Comparison of ENCODE assay signal across 29 cellular contexts in the genomic region with DNA sequence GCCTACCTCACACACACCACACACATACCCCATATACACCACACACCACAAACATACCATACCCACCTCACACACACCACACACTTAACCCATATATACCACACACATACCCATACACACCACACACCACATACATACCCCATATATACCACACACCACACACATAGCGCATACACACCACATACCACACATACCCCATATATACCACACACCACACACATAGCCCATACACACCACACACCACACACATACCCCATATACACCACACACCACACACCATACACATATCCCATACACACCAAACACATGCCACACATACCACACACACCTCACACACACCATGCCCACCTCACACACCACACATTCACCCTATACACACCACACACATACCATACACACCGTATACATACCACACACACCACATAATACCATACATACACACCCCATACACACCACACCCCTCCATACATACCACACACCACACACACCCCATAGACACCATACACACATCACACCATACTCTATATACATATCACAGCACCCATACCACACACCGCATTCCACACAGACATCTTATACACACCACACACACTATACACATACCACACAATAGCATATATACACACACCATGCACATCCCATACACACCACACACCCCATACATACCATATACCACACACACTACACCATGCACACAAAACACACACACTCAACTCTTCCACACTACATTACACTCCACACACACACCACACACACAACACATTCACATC. TPM values are rescaled to one million over a fixed set of nuclear protein-coding genes. Genes with fewer than 3 reads are reported as not detected.
A peak's percentile ranks its signal among the peaks of the same experiment; 100 is the strongest.
DNase-seq lines count a peak whose midpoint lies in the region; ATAC-seq and TF ChIP-seq lines count a peak whose summit lies in the region.
"Had no signal": no experiment of that assay in that cellular context is flagged by ENCODE, and none has a peak within 500 bp of the region (broad histone marks: within the 10 kb centered on the region; RNA-seq: fewer than 3 reads in every experiment).

No MANE protein-coding gene starts in this region.

- no peaks in the 10 kb centered on the region for H3K27me3 Mint-ChIP-seq in activated naive CD4-positive, alpha-beta T cell treated with anti-CD3 and anti-CD28 coated beads for 36 hours (ENCODE audit: low read depth)
- H3K27me3 Mint-ChIP-seq in stimulated activated memory B cell treated with anti-CD40 and anti-IgM and Interleukin-4, amounts not matched to agents 10 μg/mL and 1 μg/mL and 100 μg/mL, for 72 hours, result no peaks in the 10 kb centered on the region
- H3K27me3 Mint-ChIP-seq: activated CD4-positive, alpha-beta memory T cell treated with anti-CD3 and anti-CD28 coated beads, Interleukin-2, amount 10 ng/mL, durations not matched to agents 7 days and 5 days had no signal

- no peak for TF ChIP-seq CTCF in foreskin keratinocyte (conservative IDR thresholded peaks at IDR 0.05)
- no peak for TF ChIP-seq CTCF in mucosa of descending colon (IDR thresholded peaks at IDR 0.05)

- H3K27me3 ChIP-seq in foreskin keratinocyte, result no peaks in the 10 kb centered on the region
- H3K27me3 ChIP-seq: dorsolateral prefrontal cortex, gastrocnemius medialis, SJSA1, thyroid gland had no signal

- H3K9me3 Mint-ChIP-seq in activated naive CD4-positive, alpha-beta T cell treated with anti-CD3 and anti-CD28 coated beads for 36 hours, result no peaks in the 10 kb centered on the region
- no peaks in the 10 kb centered on the region for H3K9me3 Mint-ChIP-seq in stimulated activated memory B cell treated with anti-CD40 and anti-IgM and Interleukin-4, amounts not matched to agents 10 μg/mL and 1 μg/mL and 100 μg/mL, for 72 hours
- H3K9me3 Mint-ChIP-seq: activated CD4-positive, alpha-beta memory T cell treated with anti-CD3 and anti-CD28 coated beads, Interleukin-2, amount 10 ng/mL, durations not matched to agents 7 days and 5 days; activated naive CD4-positive, alpha-beta T cell treated with anti-CD3 and anti-CD28 coated beads, Interleukin-2, amount 10 ng/mL, durations not matched to agents 7 days and 5 days had no signal

- ATAC-seq in foreskin keratinocyte, result peak; percentile 21
- ATAC-seq in mucosa of descending colon, result peak; percentile 40
- peak; percentile 44 for ATAC-seq in stimulated activated memory B cell treated with anti-CD40 and anti-IgM and Interleukin-4, amounts not matched to agents 10 μg/mL and 1 μg/mL and 100 μg/mL, for 72 hours

- CTCF ChIA-PET in activated naive CD4-positive, alpha-beta T cell treated with anti-CD3 and anti-CD28 coated beads for 36 hours (lab: Charles Lee), result no interaction called here

- intact Hi-C loops in activated naive CD4-positive, alpha-beta T cell treated with anti-CD3 and anti-CD28 coated beads for 36 hours (cut with micrococcal nuclease), result no loop called here
- intact Hi-C loops in mucosa of descending colon (cut with DNase I, micrococcal nuclease), result no loop called here
- intact Hi-C loops in posterior cingulate gyrus (cut with DNase I), result no loop called here

- no peaks in the 10 kb centered on the region for H3K36me3 Mint-ChIP-seq in activated naive CD4-positive, alpha-beta T cell treated with anti-CD3 and anti-CD28 coated beads for 36 hours (ENCODE audit: low read depth)
- no peaks in the 10 kb centered on the region for H3K36me3 Mint-ChIP-seq in stimulated activated memory B cell treated with anti-CD40 and anti-IgM and Interleukin-4, amounts not matched to agents 10 μg/mL and 1 μg/mL and 100 μg/mL, for 72 hours
- H3K36me3 Mint-ChIP-seq: naive B cell had no signal

- H3K4me1 ChIP-seq in foreskin keratinocyte (no peaks in the 10 kb centered on the region), mucosa of descending colon (ENCODE audit: low read depth) (no peaks in the 10 kb centered on the region)
- H3K4me1 ChIP-seq: gastrocnemius medialis, SJSA1, thyroid gland had no signal

- H3K4me3 ChIP-seq in mucosa of descending colon, result no peak overlapping the region
- H3K4me3 ChIP-seq: gastrocnemius medialis, SJSA1, thyroid gland had no signal

- no peak overlapping the region for H3K27ac Mint-ChIP-seq in activated naive CD4-positive, alpha-beta T cell treated with anti-CD3 and anti-CD28 coated beads for 36 hours
- H3K27ac Mint-ChIP-seq in stimulated activated memory B cell treated with anti-CD40 and anti-IgM and Interleukin-4, amounts not matched to agents 10 μg/mL and 1 μg/mL and 100 μg/mL, for 72 hours, result no peak overlapping the region
- H3K27ac Mint-ChIP-seq: activated CD4-positive, alpha-beta memory T cell treated with anti-CD3 and anti-CD28 coated beads, Interleukin-2, amount 10 ng/mL, durations not matched to agents 7 days and 5 days; activated naive CD4-positive, alpha-beta T cell treated with anti-CD3 and anti-CD28 coated beads, Interleukin-2, amount 10 ng/mL, durations not matched to agents 7 days and 5 days; naive B cell had no signal

- peak; percentile 1 for DNase-seq in activated naive CD4-positive, alpha-beta T cell treated with anti-CD3 and anti-CD28 coated beads for 36 hours
- DNase-seq in activated naive CD4-positive, alpha-beta T cell (lab: John Stamatoyannopoulos, UW), result no peak
- DNase-seq in foreskin keratinocyte (no peak), mucosa of descending colon (no peak), posterior cingulate gyrus (no peak), retina (no peak)
- DNase-seq in NK-92 treated with Interleukin-12 subunit alpha and Interleukin-12 subunit beta, amount 100 ng/mL, for 24 hours (lab: John Stamatoyannopoulos, UW), result no peak
- DNase-seq: activated CD4-positive, alpha-beta memory T cell treated with anti-CD3 and anti-CD28 coated beads, Interleukin-2, amount 10 ng/mL, durations not matched to agents 7 days and 5 days; activated CD8-positive, alpha-beta memory T cell treated with anti-CD3 and anti-CD28 coated beads, Interleukin-2, amount 50 U/mL, for 48 hours; activated naive CD4-positive, alpha-beta T cell treated with anti-CD3 and anti-CD28 coated beads, Interleukin-2, amount 10 ng/mL, durations not matched to agents 7 days and 5 days; amygdala; Calu3; DMS79 treated with DMSO at 0.1 percent for 48 hours; gastrocnemius medialis; GF-D8; hippocampal formation; left cardiac atrium; mesendoderm; naive B cell; NCI-H1694 treated with DMSO at 0.1 percent for 48 hours; NCI-H446; NCI-H774; occipital lobe; small intestine; T-helper 9 cell; thyroid gland had no signal

- no peaks in the 10 kb centered on the region for H3K36me3 ChIP-seq in mucosa of descending colon (ENCODE audit: low read depth)
- H3K36me3 ChIP-seq: gastrocnemius medialis, thyroid gland had no signal

- no peak overlapping the region for H3K27ac ChIP-seq in foreskin keratinocyte
- H3K27ac ChIP-seq: gastrocnemius medialis, SJSA1, thyroid gland had no signal

- no peak overlapping the region for H3K4me3 Mint-ChIP-seq in activated naive CD4-positive, alpha-beta T cell treated with anti-CD3 and anti-CD28 coated beads for 36 hours
- H3K4me3 Mint-ChIP-seq in stimulated activated memory B cell treated with anti-CD40 and anti-IgM and Interleukin-4, amounts not matched to agents 10 μg/mL and 1 μg/mL and 100 μg/mL, for 72 hours, result no peak overlapping the region
- H3K4me3 Mint-ChIP-seq: activated CD4-positive, alpha-beta memory T cell treated with anti-CD3 and anti-CD28 coated beads, Interleukin-2, amount 10 ng/mL, durations not matched to agents 7 days and 5 days; activated naive CD4-positive, alpha-beta T cell treated with anti-CD3 and anti-CD28 coated beads, Interleukin-2, amount 10 ng/mL, durations not matched to agents 7 days and 5 days; naive B cell had no signal

- peaks cover 41% of the 10 kb centered on the region for H3K4me1 Mint-ChIP-seq in activated naive CD4-positive, alpha-beta T cell treated with anti-CD3 and anti-CD28 coated beads for 36 hours (ENCODE audit: low read depth)
- no peaks in the 10 kb centered on the region for H3K4me1 Mint-ChIP-seq in stimulated activated memory B cell treated with anti-CD40 and anti-IgM and Interleukin-4, amounts not matched to agents 10 μg/mL and 1 μg/mL and 100 μg/mL, for 72 hours
- H3K4me1 Mint-ChIP-seq: naive B cell had no signal

- no peaks in the 10 kb centered on the region for H3K9me3 ChIP-seq in mucosa of descending colon
- H3K9me3 ChIP-seq: gastrocnemius medialis, thyroid gland had no signal

RNA-seq across cellular contexts. Expression of gene APBA2, which starts 29.5 kb away (rescaled TPM):
- total RNA-seq in activated naive CD4-positive, alpha-beta T cell treated with anti-CD3 and anti-CD28 coated beads for 36 hours, result 10 to 100 TPM; 16.2 to 18.3 TPM
- total RNA-seq in foreskin keratinocyte (13.9 and 21.1 TPM in 2 replicates), mucosa of descending colon (1 to 10 TPM in 2 of 3 donors, under 1 TPM in 1; 0.69 to 2.0 (median 1.2) TPM)
- polyA plus RNA-seq in foreskin keratinocyte, result 7.3 and 11.3 TPM in 2 replicates
- total RNA-seq: Calu3 had no signal
